ENCODE assay signal across 22 cellular contexts in the genomic region with DNA sequence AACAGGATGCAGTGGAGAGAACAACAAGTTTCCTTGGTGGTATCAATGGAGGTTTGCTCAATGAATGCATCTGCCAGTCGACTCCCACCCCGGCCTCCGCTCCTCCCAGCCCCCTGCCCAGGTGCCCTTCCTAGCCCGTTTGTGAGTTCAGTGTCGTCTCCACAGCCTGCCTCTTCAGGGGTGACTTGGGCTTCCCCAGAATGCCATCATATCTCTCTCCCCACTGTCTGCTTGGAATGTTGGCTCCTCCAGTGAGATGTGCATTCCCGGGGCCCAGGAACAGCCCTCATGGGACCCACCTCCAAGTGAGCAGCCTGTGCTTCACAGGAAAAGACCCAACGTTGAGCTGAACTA. TPM values are rescaled to one million over a fixed set of nuclear protein-coding genes. Genes with fewer than 3 reads are reported as not detected.
"Had no signal": no experiment of that assay in that cellular context is flagged by ENCODE, and none has a peak within 500 bp of the region (broad histone marks: within the 10 kb centered on the region; RNA-seq: fewer than 3 reads in every experiment).

No MANE protein-coding gene starts in this region.

- H3K4me1 ChIP-seq: adrenal gland had no signal

- H3K4me3 ChIP-seq: adrenal gland had no signal

- H3K27me3 Mint-ChIP-seq: activated CD4-positive, alpha-beta memory T cell treated with anti-CD3 and anti-CD28 coated beads for 36 hours had no signal

- H3K27ac Mint-ChIP-seq: activated CD4-positive, alpha-beta memory T cell treated with anti-CD3 and anti-CD28 coated beads for 36 hours; activated CD4-positive, alpha-beta T cell treated with anti-CD3 and anti-CD28 coated beads, Interleukin-2, amount 10 ng/mL, durations not matched to agents 7 days and 5 days; activated naive CD8-positive, alpha-beta T cell treated with anti-CD3 and anti-CD28 coated beads, Interleukin-2, amount 10 ng/mL, durations not matched to agents 7 days and 5 days had no signal

- H3K27ac ChIP-seq: adrenal gland, VCaP had no signal

- H3K4me3 Mint-ChIP-seq: activated CD4-positive, alpha-beta memory T cell treated with anti-CD3 and anti-CD28 coated beads for 36 hours; activated CD4-positive, alpha-beta T cell treated with anti-CD3 and anti-CD28 coated beads, Interleukin-2, amount 10 ng/mL, durations not matched to agents 7 days and 5 days had no signal

- H3K36me3 Mint-ChIP-seq: activated CD4-positive, alpha-beta memory T cell treated with anti-CD3 and anti-CD28 coated beads for 36 hours; activated naive CD8-positive, alpha-beta T cell treated with anti-CD3 and anti-CD28 coated beads, Interleukin-2, amount 10 ng/mL, durations not matched to agents 7 days and 5 days had no signal

- DNase-seq: activated CD4-positive, alpha-beta memory T cell treated with anti-CD3 and anti-CD28 coated beads for 36 hours; activated CD4-positive, alpha-beta T cell treated with anti-CD3 and anti-CD28 coated beads, Interleukin-2, amount 10 ng/mL, durations not matched to agents 7 days and 5 days; activated CD4-positive, CD25-positive, alpha-beta regulatory T cell; activated gamma-delta T cell; activated naive CD4-positive, alpha-beta T cell treated with anti-CD3 and anti-CD28 coated beads, Interleukin-2, amount 50 U/mL, for 16 hours; activated T-cell treated with anti-CD3 and anti-CD28 coated beads for 4 hours; adrenal gland; anterior cingulate cortex; caudate nucleus; KG1; NCI-H1092; NCI-H1417; NCI-H1930; NCI-H2171 treated with DMSO at 0.1 percent for 48 hours; NCI-H226; NCI-H526; NCI-H82; SIG-M5; T-helper 1 cell had no signal

- H3K36me3 ChIP-seq: adrenal gland had no signal

- H3K9me3 ChIP-seq: adrenal gland had no signal

- H3K9me3 Mint-ChIP-seq: activated CD4-positive, alpha-beta memory T cell treated with anti-CD3 and anti-CD28 coated beads for 36 hours; activated CD4-positive, alpha-beta T cell treated with anti-CD3 and anti-CD28 coated beads, Interleukin-2, amount 10 ng/mL, durations not matched to agents 7 days and 5 days; activated naive CD8-positive, alpha-beta T cell treated with anti-CD3 and anti-CD28 coated beads, Interleukin-2, amount 10 ng/mL, durations not matched to agents 7 days and 5 days had no signal

RNA-seq across cellular contexts. Expression of gene MATN1, which starts 30.5 kb away (rescaled TPM):
- total RNA-seq: activated CD4-positive, alpha-beta T cell treated with anti-CD3 and anti-CD28 coated beads, Interleukin-2, amount 10 ng/mL, durations not matched to agents 7 days and 5 days; T-helper 2 cell treated with Interferon-gamma antibody and Interleukin-4, amounts not matched to agents 100 ng/mL and 5 ng/mL, for 36 hours had no signal
